ENCODE assay signal across 12 cellular contexts in genomic region chr4:36325499-36325898, GRCh38. TPM values are rescaled to one million over a fixed set of nuclear protein-coding genes. Genes with fewer than 3 reads are reported as not detected.
DNase-seq lines count a peak whose midpoint lies in the region; ATAC-seq and TF ChIP-seq lines count a peak whose summit lies in the region.
"Had no signal": no experiment of that assay in that cellular context is flagged by ENCODE, and none has a peak within 500 bp of the region (broad histone marks: within the 10 kb centered on the region; RNA-seq: fewer than 3 reads in every experiment).

No MANE protein-coding gene starts in this region.

- no TSS peak for BruUV-seq in Caco-2 (replicated peaks; lab: Mats Ljungman, UMichigan)

- H3K27ac Mint-ChIP-seq in CD4-positive, alpha-beta memory T cell: peak overlapping the region; percentile 47 to 87 (median 81)
- H3K27ac Mint-ChIP-seq in activated B cell treated with CpG ODN at 0.5 μM for 24 hours (peak overlapping the region; percentile 90), Caco-2 (ENCODE audit: unreplicated experiment) (no peak overlapping the region)

- H3K27me3 ChIP-seq in CD4-positive, alpha-beta memory T cell (ENCODE audit: insufficient read depth, low read length): no peaks in the 10 kb centered on the region
- no peaks in the 10 kb centered on the region for H3K27me3 ChIP-seq in Caco-2 (replicated peaks; ENCODE audit: control insufficient read depth, insufficient read depth, low read length)

- H3K4me1 Mint-ChIP-seq in CD4-positive, alpha-beta memory T cell: peaks cover 38 to 63% (median 46%) of the 10 kb centered on the region in 4 donors
- H3K4me1 Mint-ChIP-seq in activated B cell treated with CpG ODN at 0.5 μM for 24 hours (peaks cover 75% of the 10 kb centered on the region), Caco-2 (ENCODE audit: low read depth, unreplicated experiment) (no peaks in the 10 kb centered on the region)
- H3K4me1 Mint-ChIP-seq: neural crest cell had no signal

- H3K36me3 Mint-ChIP-seq in CD4-positive, alpha-beta memory T cell: no peaks in the 10 kb centered on the region
- H3K36me3 Mint-ChIP-seq in activated B cell treated with CpG ODN at 0.5 μM for 24 hours (ENCODE audit: low read depth) (no peaks in the 10 kb centered on the region), Caco-2 (ENCODE audit: insufficient read depth, unreplicated experiment) (no peaks in the 10 kb centered on the region)

- intact Hi-C loops in CD4-positive, alpha-beta memory T cell (cut with micrococcal nuclease): no loop called here
- intact Hi-C loops in activated B cell treated with CpG ODN at 0.5 μM for 24 hours (cut with micrococcal nuclease): loop anchor here (1.0 to 10.0 kb wide), 5 partner anchors 8 to 1569 kb away; partner anchors contain the start of gene TBC1D1
- intact Hi-C loops in Caco-2 (cut with micrococcal nuclease; ENCODE audit: unreplicated experiment): no loop called here

- peaks cover 41% of the 10 kb centered on the region for H3K4me1 ChIP-seq in CD4-positive, alpha-beta memory T cell (ENCODE audit: insufficient read depth, low read length)
- H3K4me1 ChIP-seq in Caco-2: no peaks in the 10 kb centered on the region

- CTCF ChIA-PET in CD4-positive, alpha-beta memory T cell (lab: Charles Lee; ENCODE audit: partially characterized antibody): interaction anchor here (0.9 to 3.8 kb wide), 8 partner anchors 10 to 82 kb away, joined by 3 to 23 read pairs (median 4); partner anchors contain the start of gene ARAP2
- CTCF ChIA-PET in activated B cell treated with CpG ODN at 0.5 μM for 24 hours (lab: Charles Lee): interaction anchor here (0.9 to 2.3 kb wide), 5 partner anchors 24 to 93 kb away, joined by 3 to 9 read pairs (median 6); partner anchors contain the start of gene ARAP2
- CTCF ChIA-PET in Caco-2 (lab: Charles Lee): no interaction called here

- no peaks in the 10 kb centered on the region for H3K9me3 ChIP-seq in CD4-positive, alpha-beta memory T cell (ENCODE audit: control insufficient read depth in 1 of 2, low read length in 2 of 2)
- no peaks in the 10 kb centered on the region for H3K9me3 ChIP-seq in Caco-2

- peak; percentile 69 for ATAC-seq in GM19351 (IDR thresholded peaks at IDR 0.05; ENCODE audit: unreplicated experiment)
- ATAC-seq in HG03060 (IDR thresholded peaks at IDR 0.05; ENCODE audit: low read depth, unreplicated experiment): peak; percentile 59
- peak; percentile 94 for ATAC-seq in activated B cell treated with CpG ODN at 0.5 μM for 24 hours (ENCODE audit: low read depth)

- H3K36me3 ChIP-seq in CD4-positive, alpha-beta memory T cell (ENCODE audit: insufficient read depth, low read length): no peaks in the 10 kb centered on the region
- no peaks in the 10 kb centered on the region for H3K36me3 ChIP-seq in Caco-2 (ENCODE audit: control insufficient read depth, insufficient read depth, low read length)

- peak overlapping the region; percentile 22 for H3K27ac ChIP-seq in CD4-positive, alpha-beta memory T cell (ENCODE audit: low read depth, low read length)

- no peak overlapping the region for H3K4me3 ChIP-seq in CD4-positive, alpha-beta memory T cell (ENCODE audit: low read length in 2 of 2)
- no peak overlapping the region for H3K4me3 ChIP-seq in Caco-2 (ENCODE audit: low read depth, low read length)

- POLR2A ChIA-PET in CD4-positive, alpha-beta memory T cell (lab: Charles Lee; ENCODE audit: partially characterized antibody): interaction anchor here (1.0 to 3.0 kb wide), 6 partner anchors 39 to 84 kb away, joined by 3 to 32 read pairs (median 6); partner anchors contain the start of gene ARAP2
- POLR2A ChIA-PET in activated B cell treated with CpG ODN at 0.5 μM for 24 hours (lab: Charles Lee): interaction anchor here (1.3 to 2.3 kb wide), 6 partner anchors 14 to 83 kb away, joined by 6 to 13 read pairs (median 9); partner anchors contain the start of gene ARAP2
- POLR2A ChIA-PET in Caco-2 (lab: Charles Lee): no interaction called here

- TF ChIP-seq CTCF in activated B cell treated with CpG ODN at 0.5 μM for 24 hours (IDR thresholded peaks at IDR 0.05) (no peak), Caco-2 (IDR thresholded peaks at IDR 0.05; ENCODE audit: insufficient read depth in 1 of 2, low read depth in 1 of 2, low read length in 1 of 2, severe bottlenecking in 1 of 2, unreplicated experiment in 1 of 2) (no peak)

- H3K9me3 Mint-ChIP-seq in CD4-positive, alpha-beta memory T cell: no peaks in the 10 kb centered on the region
- H3K9me3 Mint-ChIP-seq in activated B cell treated with CpG ODN at 0.5 μM for 24 hours: no peaks in the 10 kb centered on the region
- no peaks in the 10 kb centered on the region for H3K9me3 Mint-ChIP-seq in Caco-2 (ENCODE audit: unreplicated experiment)
- H3K9me3 Mint-ChIP-seq: neural crest cell had no signal

- peak; percentile 13 to 48 (median 25) for DNase-seq in CD4-positive, alpha-beta memory T cell
- no peak for DNase-seq in activated B cell treated with CpG ODN at 0.5 μM for 24 hours
- no peak for DNase-seq in Caco-2
- DNase-seq in cerebellar nuclear complex (lab: John Stamatoyannopoulos, UW): no peak
- no peak for DNase-seq in stimulated activated CD4-positive, alpha-beta T cell treated with anti-CD3 and anti-CD28 coated beads, Interleukin-2, amount 100 ng/mL, for 48 hours
- DNase-seq in UCSD-AML1 (lab: John Stamatoyannopoulos, UW; ENCODE audit: unreplicated experiment): no peak
- DNase-seq: activated CD4-positive, alpha-beta T cell treated with anti-CD3 and anti-CD28 coated beads for 48 hours; DMS79 treated with DMSO at 0.1 percent for 48 hours had no signal

- no peaks in the 10 kb centered on the region for H3K27me3 Mint-ChIP-seq in CD4-positive, alpha-beta memory T cell
- no peaks in the 10 kb centered on the region for H3K27me3 Mint-ChIP-seq in activated B cell treated with CpG ODN at 0.5 μM for 24 hours
- H3K27me3 Mint-ChIP-seq in Caco-2 (ENCODE audit: insufficient read depth, unreplicated experiment): peaks cover 5% of the 10 kb centered on the region

- H3K4me3 Mint-ChIP-seq in CD4-positive, alpha-beta memory T cell: peak overlapping the region in 6 of 8 donors; percentile 4 to 63 (median 46)
- H3K4me3 Mint-ChIP-seq in activated B cell treated with CpG ODN at 0.5 μM for 24 hours: peak overlapping the region; percentile 64
- no peak overlapping the region for H3K4me3 Mint-ChIP-seq in Caco-2 (ENCODE audit: unreplicated experiment)
- H3K4me3 Mint-ChIP-seq: neural crest cell had no signal

RNA-seq across cellular contexts. Expression of gene DTHD1, which starts 44.1 kb away (rescaled TPM):
- total RNA-seq in CD4-positive, alpha-beta memory T cell: 1 to 10 TPM; 1.2 to 1.4 TPM
- under 1 TPM in 1 of 2 donors, not detected in 1; 0.16 TPM for polyA plus RNA-seq in CD4-positive, alpha-beta memory T cell
- total RNA-seq in activated B cell treated with CpG ODN at 0.5 μM for 24 hours (not detected in 2 replicates), Caco-2 (2022) (not detected in 2 replicates)
- total RNA-seq: fibroblast of lung, neural crest cell had no signal
- polyA plus RNA-seq: fibroblast of lung had no signal

Comparison
In these comparisons a context has a peak if more than half of its experiments do, and no peak if none do; other contexts are left out.
1. DNase-seq: peak in CD4-positive, alpha-beta memory T cell (5 of 5); none in activated B cell treated with CpG ODN at 0.5 μM for 24 hours (single experiment), Caco-2 (0 of 2), cerebellar nuclear complex (0 of 2), stimulated activated CD4-positive, alpha-beta T cell treated with anti-CD3 and anti-CD28 coated beads, Interleukin-2, amount 100 ng/mL, for 48 hours (0 of 2) and UCSD-AML1 (single experiment).
2. Peak in every context shown above with its lines, with median percentiles within 50 percentile points of each other: ATAC-seq.